Comparison of ENCODE assay signal across 8 cellular contexts in the genomic region with DNA sequence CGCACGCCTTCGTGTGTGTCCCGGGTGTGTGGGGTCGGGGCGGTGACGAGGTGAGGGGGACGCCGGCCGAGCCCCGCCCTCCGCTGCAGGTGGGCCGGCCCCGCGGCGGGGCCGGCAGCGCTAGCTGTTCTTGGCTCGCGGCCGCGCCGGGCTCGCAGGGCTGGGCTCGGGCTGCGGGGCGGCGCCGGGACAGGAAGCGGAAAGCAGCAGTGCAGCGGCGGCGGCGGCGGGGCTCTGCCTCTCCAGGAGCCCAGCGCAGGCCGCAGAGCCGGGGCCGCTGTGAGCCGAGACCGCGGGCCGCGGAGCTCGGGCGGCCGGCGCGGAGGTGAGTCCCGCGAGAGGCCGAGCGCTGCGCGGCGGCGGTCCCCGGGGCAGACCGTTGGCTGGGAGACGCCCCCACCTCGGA.
A peak's percentile ranks its signal among the peaks of the same experiment; 100 is the strongest.
DNase-seq lines count a peak whose midpoint lies in the region; ATAC-seq, FAIRE-seq and TF ChIP-seq lines count a peak whose summit lies in the region.

VANGL1 (plus strand) TSS at position 209 of the 406 bp plus-strand sequence. CDS start 9,444 bp downstream, outside the sequence.

- TF ChIP-seq CTCF in fibroblast of mammary gland (conservative IDR thresholded peaks at IDR 0.05; ENCODE audit: control insufficient read depth, insufficient read depth, low read depth, low read length) (no peak), nephron progenitor cell (IDR thresholded peaks at IDR 0.05) (no peak), D721Med (IDR thresholded peaks at IDR 0.05; ENCODE audit: insufficient read depth, missing control alignments) (no peak)

- no peak for FAIRE-seq in D721Med (lab: Jason Lieb, UNC)

- H3K4me1 Mint-ChIP-seq in nephron progenitor cell: peaks cover 38% of the 10 kb centered on the region

- H3K4me3 Mint-ChIP-seq in nephron progenitor cell: peak within 1 kb of the TSS; percentile 89

- ATAC-seq in GM19043 (IDR thresholded peaks at IDR 0.05; ENCODE audit: low read depth, unreplicated experiment) (peak; percentile 65), HG03135 (IDR thresholded peaks at IDR 0.05; ENCODE audit: unreplicated experiment) (peak; percentile 72)

- peak within 1 kb of the TSS; percentile 90 for H3K27ac Mint-ChIP-seq in nephron progenitor cell

- H3K9me3 Mint-ChIP-seq in nephron progenitor cell: peaks cover 48% of the 10 kb centered on the region

- peaks cover 8% of the 10 kb centered on the region for H3K27me3 Mint-ChIP-seq in nephron progenitor cell (ENCODE audit: low read depth, poor library complexity)

- peak within 1 kb of the TSS; percentile 74 for H3K4me3 ChIP-seq in fibroblast of mammary gland (ENCODE audit: control insufficient read depth, low read depth, low read length)

- peaks cover 27% of the 10 kb centered on the region for H3K36me3 Mint-ChIP-seq in nephron progenitor cell (ENCODE audit: low read depth)

- peak; percentile 28 for DNase-seq in COLO829 (ENCODE audit: low spot score)
- DNase-seq in NCI-H446 treated with DMSO at 0.1 percent for 48 hours (lab: John Stamatoyannopoulos, UW): peak; percentile 28
- peak; percentile 51 for DNase-seq in activated T-cell treated with anti-CD3 and anti-CD28 coated beads for 48 hours (ENCODE audit: low read depth)
- DNase-seq in fibroblast of mammary gland (ENCODE audit: low read depth): peak; percentile 42
- peak; percentile 79 for DNase-seq in nephron progenitor cell
- DNase-seq in D721Med (ENCODE audit: insufficient read length, low spot score): no peak
